ENCODE assay signal across 20 cellular contexts in genomic region chr16:64174327-64174726, GRCh38.
DNase-seq lines count a peak whose midpoint lies in the region; ATAC-seq, FAIRE-seq and TF ChIP-seq lines count a peak whose summit lies in the region.
"Had no signal": no experiment of that assay in that cellular context is flagged by ENCODE, and none has a peak within 500 bp of the region (broad histone marks: within the 10 kb centered on the region; RNA-seq: fewer than 3 reads in every experiment).

No MANE protein-coding gene starts in this region.

- H3K9me3 ChIP-seq in OCI-LY1 (ENCODE audit: low read length): peaks cover 10% of the 10 kb centered on the region; the same call in 1 of the 2 replicates
- H3K9me3 ChIP-seq in astrocyte (ENCODE audit: insufficient read depth, low read depth, low read length): peaks cover 7% of the 10 kb centered on the region
- H3K9me3 ChIP-seq: A549, HAP-1 had no signal

- H3F3A ChIP-seq in OCI-LY1 (ENCODE audit: insufficient read depth, low read length): no peaks in the 10 kb centered on the region

- peaks cover 13% of the 10 kb centered on the region for H3K9me3 Mint-ChIP-seq in astrocyte (ENCODE audit: unreplicated experiment)

- no peak overlapping the region for H3K27ac Mint-ChIP-seq in astrocyte (ENCODE audit: unreplicated experiment)
- H3K27ac Mint-ChIP-seq: B cell; CD8-positive, alpha-beta T cell had no signal

- no peaks in the 10 kb centered on the region for H3K4me1 Mint-ChIP-seq in astrocyte (ENCODE audit: low read depth, unreplicated experiment)
- H3K4me1 Mint-ChIP-seq: B cell had no signal

- no peak for TF ChIP-seq CTCF in AG10803 (conservative IDR thresholded peaks at IDR 0.05; ENCODE audit: low read length)
- TF ChIP-seq CTCF in OCI-LY1 (IDR thresholded peaks at IDR 0.05; ENCODE audit: low read length): no peak
- TF ChIP-seq CTCF in astrocyte (IDR thresholded peaks at IDR 0.05; ENCODE audit: insufficient read depth, low read depth, low read length): no peak

- H4K20me1 ChIP-seq in OCI-LY1 (ENCODE audit: insufficient read depth, low read length) (no peaks in the 10 kb centered on the region), astrocyte (ENCODE audit: insufficient read depth, low read length) (no peaks in the 10 kb centered on the region)
- H4K20me1 ChIP-seq: BLaER1 treated with 17β-estradiol and CSF1 and Interleukin-3, amounts not matched to agents 10 nM and 100 nM had no signal

- H3K27me3 ChIP-seq in OCI-LY1 (ENCODE audit: insufficient read depth, low read length) (no peaks in the 10 kb centered on the region), astrocyte (ENCODE audit: insufficient read depth, low read length) (no peaks in the 10 kb centered on the region)
- H3K27me3 ChIP-seq: BLaER1 treated with 17β-estradiol and CSF1 and Interleukin-3, amounts not matched to agents 10 nM and 100 nM had no signal

- H3K36me3 ChIP-seq in OCI-LY1 (ENCODE audit: insufficient read depth, low read length): no peaks in the 10 kb centered on the region
- no peaks in the 10 kb centered on the region for H3K36me3 ChIP-seq in astrocyte (ENCODE audit: insufficient read depth, low read length)
- H3K36me3 ChIP-seq: HAP-1 had no signal

- H3K36me3 Mint-ChIP-seq in astrocyte (ENCODE audit: low read depth, unreplicated experiment): no peaks in the 10 kb centered on the region
- H3K36me3 Mint-ChIP-seq: CD8-positive, alpha-beta T cell had no signal

- H3K9ac ChIP-seq in OCI-LY1 (ENCODE audit: low read length) (peak overlapping the region; percentile 12; the same call in 1 of the 2 replicates), astrocyte (ENCODE audit: low read length) (no peak overlapping the region)
- H3K9ac ChIP-seq: BLaER1 treated with 17β-estradiol and CSF1 and Interleukin-3, amounts not matched to agents 10 nM and 100 nM had no signal

- no peak overlapping the region for H3K4me3 Mint-ChIP-seq in astrocyte (ENCODE audit: unreplicated experiment)
- H3K4me3 Mint-ChIP-seq: B cell; CD8-positive, alpha-beta T cell had no signal

- peaks cover 42% of the 10 kb centered on the region for H3K4me1 ChIP-seq in OCI-LY1 (ENCODE audit: insufficient read depth, low read length, severe bottlenecking)
- no peaks in the 10 kb centered on the region for H3K4me1 ChIP-seq in astrocyte (ENCODE audit: insufficient read depth, low read length)
- H3K4me1 ChIP-seq: A549; BLaER1 treated with 17β-estradiol and CSF1 and Interleukin-3, amounts not matched to agents 10 nM and 100 nM; HAP-1 had no signal

- H3K79me2 ChIP-seq in OCI-LY1 (ENCODE audit: insufficient read depth, low read length) (no peaks in the 10 kb centered on the region), astrocyte (ENCODE audit: insufficient read depth, low read length) (no peaks in the 10 kb centered on the region)

- H3K27ac ChIP-seq in OCI-LY1 (ENCODE audit: low read depth, low read length, poor library complexity, severe bottlenecking): peak overlapping the region; percentile 90
- no peak overlapping the region for H3K27ac ChIP-seq in astrocyte (ENCODE audit: low read depth, low read length)
- H3K27ac ChIP-seq: 22Rv1; A549; BLaER1 treated with 17β-estradiol and CSF1 and Interleukin-3, amounts not matched to agents 10 nM and 100 nM had no signal

- no peak overlapping the region for H3K4me2 ChIP-seq in OCI-LY1 (ENCODE audit: low read length)
- no peak overlapping the region for H3K4me2 ChIP-seq in astrocyte (ENCODE audit: low read length)
- H3K4me2 ChIP-seq: A549; BLaER1 treated with 17β-estradiol and CSF1 and Interleukin-3, amounts not matched to agents 10 nM and 100 nM had no signal

- H3K4me3 ChIP-seq in AG10803 (ENCODE audit: low read length): no peak overlapping the region
- H3K4me3 ChIP-seq in OCI-LY1 (ENCODE audit: low read depth, low read length, poor library complexity, severe bottlenecking): no peak overlapping the region
- H3K4me3 ChIP-seq in astrocyte (ENCODE audit: insufficient read depth, low read depth, low read length): no peak overlapping the region
- H3K4me3 ChIP-seq: A549; BLaER1 treated with 17β-estradiol and CSF1 and Interleukin-3, amounts not matched to agents 10 nM and 100 nM; HAP-1 had no signal

- H2AFZ ChIP-seq in OCI-LY1 (ENCODE audit: low read length) (peak overlapping the region; percentile 51; the same call in 1 of the 2 replicates), astrocyte (ENCODE audit: low read depth, low read length) (no peak overlapping the region)

- in situ Hi-C loops in ACHN (cut with HindIII; ENCODE audit: low pct_ligation_motif_present, low pct_unique_long_range_greater_than_20kb, low sequenced_read_pairs): no loop called here

- no peak for ATAC-seq in GM18519 (IDR thresholded peaks at IDR 0.05; ENCODE audit: low FRiP score, unreplicated experiment)
- ATAC-seq: A549; CD8-positive, alpha-beta T cell; HepG2 had no signal

- H3K9me2 ChIP-seq in OCI-LY1 (ENCODE audit: low read depth, low read length): no peaks in the 10 kb centered on the region

- H3K27me3 Mint-ChIP-seq in astrocyte (ENCODE audit: low read depth, unreplicated experiment): no peaks in the 10 kb centered on the region
- H3K27me3 Mint-ChIP-seq: B cell had no signal

- no peak for FAIRE-seq in astrocyte (lab: Jason Lieb, UNC)
- FAIRE-seq: A549, GM19239, H1, HepG2 had no signal

- peak; percentile 7 for DNase-seq in AG10803 (ENCODE audit: low read depth)
- DNase-seq in astrocyte (ENCODE audit: low read depth): peak; percentile 26
- peak; percentile 12 for DNase-seq in glomerular visceral epithelial cell (ENCODE audit: extremely low spot score)
- DNase-seq in NAMALWA (ENCODE audit: low spot score): no peak
- no peak for DNase-seq in T1000 (lab: John Stamatoyannopoulos, UW)
- no peak for DNase-seq in ACHN
- DNase-seq: Calu3; CD8-positive, alpha-beta T cell; DMS79 treated with DMSO at 0.1 percent for 48 hours; GF-D8 had no signal

Comparison
In these comparisons a context has a peak if more than half of its experiments do, and no peak if none do; other contexts are left out.
1. DNase-seq: peak in AG10803 (single experiment), astrocyte (single experiment) and glomerular visceral epithelial cell (single experiment); none in NAMALWA (single experiment), T1000 (single experiment) and ACHN (single experiment).